In the genomic region with DNA sequence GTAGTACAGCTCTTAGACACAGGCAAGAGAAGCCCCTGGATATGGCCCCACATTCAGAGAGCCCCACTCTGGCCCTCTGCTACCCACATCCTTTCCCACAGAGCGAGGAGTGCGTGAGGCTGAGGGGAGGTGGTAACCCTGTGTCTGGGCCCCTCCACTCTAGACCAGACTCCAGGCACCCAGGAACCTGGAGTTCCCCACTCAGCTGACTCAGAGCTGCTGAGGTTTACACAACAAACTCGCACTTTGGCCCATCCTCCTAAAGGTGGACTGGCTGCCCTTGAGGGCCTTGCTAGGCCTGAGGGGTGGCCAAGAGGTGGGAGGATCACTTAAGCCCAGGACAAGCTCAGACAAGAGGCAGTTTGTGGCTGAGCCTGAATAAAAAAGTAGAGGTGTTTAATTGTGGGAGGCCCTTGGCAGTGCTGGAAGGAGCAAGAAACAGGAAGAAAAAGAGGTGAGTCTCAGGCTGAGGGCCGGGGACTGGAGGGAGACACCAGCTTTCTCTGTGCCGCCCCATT, we compare ENCODE assay signal across 2 cellular contexts.
TF ChIP-seq lines count a peak whose summit lies in the region.

No MANE protein-coding gene starts in this region.

TF ChIP-seq in A549, 52 proteins besides CTCF, POLR2A, EP300 and RAD21:
- TF ChIP-seq FOSL2 (IDR thresholded peaks at IDR 0.05) = no peak
- peak; percentile 63 for TF ChIP-seq FOSL2 (CRISPR knock-in tag; IDR thresholded peaks at IDR 0.05)
- no peak for TF ChIP-seq JUN (IDR thresholded peaks at IDR 0.05)
- TF ChIP-seq MAFK (IDR thresholded peaks at IDR 0.05; ENCODE audit: partially characterized antibody) = no peak
- no peak for TF ChIP-seq RCOR1 (IDR thresholded peaks at IDR 0.05; ENCODE audit: low read depth, low read length)
- TF ChIP-seq ESRRA (IDR thresholded peaks at IDR 0.05; ENCODE audit: borderline replicate concordance, low read length) = peak; percentile 69; the same call in 1 of the 2 replicates
- no peak for TF ChIP-seq CBX2 (IDR thresholded peaks at IDR 0.05; ENCODE audit: borderline replicate concordance, low read depth)
- no peak for TF ChIP-seq POLR2AphosphoS2 (conservative IDR thresholded peaks at IDR 0.05; ENCODE audit: low read length)
- TF ChIP-seq CEBPB (IDR thresholded peaks at IDR 0.05) = peak in 1 of 2 experiments; percentile 45; a peak in 1 of 4 replicates
- no peak for TF ChIP-seq JUNB (IDR thresholded peaks at IDR 0.05)
- TF ChIP-seq, protein P1, sequence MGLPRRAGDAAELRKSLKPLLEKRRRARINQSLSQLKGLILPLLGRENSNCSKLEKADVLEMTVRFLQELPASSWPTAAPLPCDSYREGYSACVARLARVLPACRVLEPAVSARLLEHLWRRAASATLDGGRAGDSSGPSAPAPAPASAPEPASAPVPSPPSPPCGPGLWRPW (IDR thresholded peaks at IDR 0.05) = no peak
- no peak for TF ChIP-seq SMC3 (IDR thresholded peaks at IDR 0.05)
- no peak for TF ChIP-seq MAZ (IDR thresholded peaks at IDR 0.05; ENCODE audit: borderline replicate concordance, low read depth, low read length)
TF ChIP-seq in A549: peak in this region for 3.

TF ChIP-seq in GM23338, 12 proteins besides CTCF, POLR2A, EP300 and RAD21:
- no peak for TF ChIP-seq JUNB (IDR thresholded peaks at IDR 0.05; ENCODE audit: unreplicated experiment)
- TF ChIP-seq STAT1 (IDR thresholded peaks at IDR 0.05; ENCODE audit: unreplicated experiment) = no peak
- TF ChIP-seq POLR2AphosphoS5 (IDR thresholded peaks at IDR 0.05; ENCODE audit: low read depth) = no peak
- TF ChIP-seq, protein P2, sequence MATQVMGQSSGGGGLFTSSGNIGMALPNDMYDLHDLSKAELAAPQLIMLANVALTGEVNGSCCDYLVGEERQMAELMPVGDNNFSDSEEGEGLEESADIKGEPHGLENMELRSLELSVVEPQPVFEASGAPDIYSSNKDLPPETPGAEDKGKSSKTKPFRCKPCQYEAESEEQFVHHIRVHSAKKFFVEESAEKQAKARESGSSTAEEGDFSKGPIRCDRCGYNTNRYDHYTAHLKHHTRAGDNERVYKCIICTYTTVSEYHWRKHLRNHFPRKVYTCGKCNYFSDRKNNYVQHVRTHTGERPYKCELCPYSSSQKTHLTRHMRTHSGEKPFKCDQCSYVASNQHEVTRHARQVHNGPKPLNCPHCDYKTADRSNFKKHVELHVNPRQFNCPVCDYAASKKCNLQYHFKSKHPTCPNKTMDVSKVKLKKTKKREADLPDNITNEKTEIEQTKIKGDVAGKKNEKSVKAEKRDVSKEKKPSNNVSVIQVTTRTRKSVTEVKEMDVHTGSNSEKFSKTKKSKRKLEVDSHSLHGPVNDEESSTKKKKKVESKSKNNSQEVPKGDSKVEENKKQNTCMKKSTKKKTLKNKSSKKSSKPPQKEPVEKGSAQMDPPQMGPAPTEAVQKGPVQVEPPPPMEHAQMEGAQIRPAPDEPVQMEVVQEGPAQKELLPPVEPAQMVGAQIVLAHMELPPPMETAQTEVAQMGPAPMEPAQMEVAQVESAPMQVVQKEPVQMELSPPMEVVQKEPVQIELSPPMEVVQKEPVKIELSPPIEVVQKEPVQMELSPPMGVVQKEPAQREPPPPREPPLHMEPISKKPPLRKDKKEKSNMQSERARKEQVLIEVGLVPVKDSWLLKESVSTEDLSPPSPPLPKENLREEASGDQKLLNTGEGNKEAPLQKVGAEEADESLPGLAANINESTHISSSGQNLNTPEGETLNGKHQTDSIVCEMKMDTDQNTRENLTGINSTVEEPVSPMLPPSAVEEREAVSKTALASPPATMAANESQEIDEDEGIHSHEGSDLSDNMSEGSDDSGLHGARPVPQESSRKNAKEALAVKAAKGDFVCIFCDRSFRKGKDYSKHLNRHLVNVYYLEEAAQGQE (IDR thresholded peaks at IDR 0.05; ENCODE audit: unreplicated experiment) = no peak
- no peak for TF ChIP-seq EZH2 (IDR thresholded peaks at IDR 0.05; ENCODE audit: low read depth, unreplicated experiment)
- no peak for TF ChIP-seq NANOG (IDR thresholded peaks at IDR 0.05; ENCODE audit: borderline replicate concordance)
- TF ChIP-seq, protein P3, sequence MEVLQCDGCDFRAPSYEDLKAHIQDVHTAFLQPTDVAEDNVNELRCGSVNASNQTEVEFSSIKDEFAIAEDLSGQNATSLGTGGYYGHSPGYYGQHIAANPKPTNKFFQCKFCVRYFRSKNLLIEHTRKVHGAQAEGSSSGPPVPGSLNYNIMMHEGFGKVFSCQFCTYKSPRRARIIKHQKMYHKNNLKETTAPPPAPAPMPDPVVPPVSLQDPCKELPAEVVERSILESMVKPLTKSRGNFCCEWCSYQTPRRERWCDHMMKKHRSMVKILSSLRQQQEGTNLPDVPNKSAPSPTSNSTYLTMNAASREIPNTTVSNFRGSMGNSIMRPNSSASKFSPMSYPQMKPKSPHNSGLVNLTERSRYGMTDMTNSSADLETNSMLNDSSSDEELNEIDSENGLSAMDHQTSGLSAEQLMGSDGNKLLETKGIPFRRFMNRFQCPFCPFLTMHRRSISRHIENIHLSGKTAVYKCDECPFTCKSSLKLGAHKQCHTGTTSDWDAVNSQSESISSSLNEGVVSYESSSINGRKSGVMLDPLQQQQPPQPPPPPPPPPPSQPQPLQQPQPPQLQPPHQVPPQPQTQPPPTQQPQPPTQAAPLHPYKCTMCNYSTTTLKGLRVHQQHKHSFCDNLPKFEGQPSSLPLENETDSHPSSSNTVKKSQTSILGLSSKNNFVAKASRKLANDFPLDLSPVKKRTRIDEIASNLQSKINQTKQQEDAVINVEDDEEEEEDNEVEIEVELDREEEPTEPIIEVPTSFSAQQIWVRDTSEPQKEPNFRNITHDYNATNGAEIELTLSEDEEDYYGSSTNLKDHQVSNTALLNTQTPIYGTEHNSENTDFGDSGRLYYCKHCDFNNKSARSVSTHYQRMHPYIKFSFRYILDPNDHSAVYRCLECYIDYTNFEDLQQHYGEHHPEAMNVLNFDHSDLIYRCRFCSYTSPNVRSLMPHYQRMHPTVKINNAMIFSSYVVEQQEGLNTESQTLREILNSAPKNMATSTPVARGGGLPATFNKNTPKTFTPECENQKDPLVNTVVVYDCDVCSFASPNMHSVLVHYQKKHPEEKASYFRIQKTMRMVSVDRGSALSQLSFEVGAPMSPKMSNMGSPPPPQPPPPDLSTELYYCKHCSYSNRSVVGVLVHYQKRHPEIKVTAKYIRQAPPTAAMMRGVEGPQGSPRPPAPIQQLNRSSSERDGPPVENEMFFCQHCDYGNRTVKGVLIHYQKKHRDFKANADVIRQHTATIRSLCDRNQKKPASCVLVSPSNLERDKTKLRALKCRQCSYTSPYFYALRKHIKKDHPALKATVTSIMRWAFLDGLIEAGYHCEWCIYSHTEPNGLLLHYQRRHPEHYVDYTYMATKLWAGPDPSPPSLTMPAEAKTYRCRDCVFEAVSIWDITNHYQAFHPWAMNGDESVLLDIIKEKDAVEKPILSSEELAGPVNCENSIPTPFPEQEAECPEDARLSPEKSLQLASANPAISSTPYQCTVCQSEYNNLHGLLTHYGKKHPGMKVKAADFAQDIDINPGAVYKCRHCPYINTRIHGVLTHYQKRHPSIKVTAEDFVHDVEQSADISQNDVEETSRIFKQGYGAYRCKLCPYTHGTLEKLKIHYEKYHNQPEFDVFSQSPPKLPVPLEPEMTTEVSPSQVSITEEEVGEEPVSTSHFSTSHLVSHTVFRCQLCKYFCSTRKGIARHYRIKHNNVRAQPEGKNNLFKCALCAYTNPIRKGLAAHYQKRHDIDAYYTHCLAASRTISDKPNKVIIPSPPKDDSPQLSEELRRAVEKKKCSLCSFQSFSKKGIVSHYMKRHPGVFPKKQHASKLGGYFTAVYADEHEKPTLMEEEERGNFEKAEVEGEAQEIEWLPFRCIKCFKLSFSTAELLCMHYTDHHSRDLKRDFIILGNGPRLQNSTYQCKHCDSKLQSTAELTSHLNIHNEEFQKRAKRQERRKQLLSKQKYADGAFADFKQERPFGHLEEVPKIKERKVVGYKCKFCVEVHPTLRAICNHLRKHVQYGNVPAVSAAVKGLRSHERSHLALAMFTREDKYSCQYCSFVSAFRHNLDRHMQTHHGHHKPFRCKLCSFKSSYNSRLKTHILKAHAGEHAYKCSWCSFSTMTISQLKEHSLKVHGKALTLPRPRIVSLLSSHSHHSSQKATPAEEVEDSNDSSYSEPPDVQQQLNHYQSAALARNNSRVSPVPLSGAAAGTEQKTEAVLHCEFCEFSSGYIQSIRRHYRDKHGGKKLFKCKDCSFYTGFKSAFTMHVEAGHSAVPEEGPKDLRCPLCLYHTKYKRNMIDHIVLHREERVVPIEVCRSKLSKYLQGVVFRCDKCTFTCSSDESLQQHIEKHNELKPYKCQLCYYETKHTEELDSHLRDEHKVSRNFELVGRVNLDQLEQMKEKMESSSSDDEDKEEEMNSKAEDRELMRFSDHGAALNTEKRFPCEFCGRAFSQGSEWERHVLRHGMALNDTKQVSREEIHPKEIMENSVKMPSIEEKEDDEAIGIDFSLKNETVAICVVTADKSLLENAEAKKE (CRISPR knock-in tag; IDR thresholded peaks at IDR 0.05) = no peak
- TF ChIP-seq CREB1 (CRISPR knock-in tag; IDR thresholded peaks at IDR 0.05; ENCODE audit: low read depth) = no peak
- TF ChIP-seq, protein P4, sequence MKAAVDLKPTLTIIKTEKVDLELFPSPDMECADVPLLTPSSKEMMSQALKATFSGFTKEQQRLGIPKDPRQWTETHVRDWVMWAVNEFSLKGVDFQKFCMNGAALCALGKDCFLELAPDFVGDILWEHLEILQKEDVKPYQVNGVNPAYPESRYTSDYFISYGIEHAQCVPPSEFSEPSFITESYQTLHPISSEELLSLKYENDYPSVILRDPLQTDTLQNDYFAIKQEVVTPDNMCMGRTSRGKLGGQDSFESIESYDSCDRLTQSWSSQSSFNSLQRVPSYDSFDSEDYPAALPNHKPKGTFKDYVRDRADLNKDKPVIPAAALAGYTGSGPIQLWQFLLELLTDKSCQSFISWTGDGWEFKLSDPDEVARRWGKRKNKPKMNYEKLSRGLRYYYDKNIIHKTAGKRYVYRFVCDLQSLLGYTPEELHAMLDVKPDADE (IDR thresholded peaks at IDR 0.05) = no peak
- TF ChIP-seq EZH2phosphoT487 (IDR thresholded peaks at IDR 0.05; ENCODE audit: unreplicated experiment) = no peak
